Comparison of ENCODE assay signal across 8 cellular contexts in the genomic region with DNA sequence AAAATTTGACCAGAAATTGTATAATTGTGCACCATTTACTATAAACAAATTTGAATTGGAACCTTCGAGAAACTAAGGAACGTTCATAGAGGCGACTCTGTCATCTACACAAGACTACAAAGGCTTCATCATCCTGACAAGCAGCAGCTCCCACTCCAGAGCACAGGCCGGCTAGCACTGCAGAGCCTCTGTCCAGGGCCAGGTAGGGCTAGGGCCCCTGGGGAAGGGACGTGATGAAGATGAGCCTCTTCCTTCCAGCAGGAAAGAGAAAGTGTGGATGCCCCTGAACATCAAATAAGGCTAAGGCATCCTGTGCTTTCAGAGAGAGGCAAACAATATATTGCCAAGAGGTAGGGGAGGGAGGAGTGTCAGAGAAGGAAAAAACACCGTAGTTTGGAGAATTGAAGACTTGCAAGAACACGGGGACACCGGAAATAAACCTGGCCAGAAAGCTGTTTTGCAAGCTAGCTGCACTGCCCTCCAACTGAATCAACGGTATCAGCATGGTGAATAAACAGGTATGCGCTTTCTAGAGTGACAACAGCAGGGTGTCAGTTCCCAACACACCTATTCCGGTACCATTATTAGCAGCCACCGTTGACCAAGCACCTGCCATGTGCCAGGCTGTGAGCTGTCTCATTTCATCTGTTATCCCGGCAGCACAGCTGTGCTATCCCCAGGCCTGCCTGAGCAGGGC. TPM values are rescaled to one million over a fixed set of nuclear protein-coding genes. Genes with fewer than 3 reads are reported as not detected.
DNase-seq lines count a peak whose midpoint lies in the region; ATAC-seq, FAIRE-seq and TF ChIP-seq lines count a peak whose summit lies in the region.

No MANE protein-coding gene starts in this region.

- peaks cover 2% of the 10 kb centered on the region for H3K36me3 Mint-ChIP-seq in astrocyte (ENCODE audit: low read depth, unreplicated experiment)

- peak overlapping the region; percentile 100 for H3K4me2 ChIP-seq in astrocyte (ENCODE audit: low read length)

- H3K79me2 ChIP-seq in astrocyte (ENCODE audit: insufficient read depth, low read length): peaks cover 69% of the 10 kb centered on the region

- H3K27ac ChIP-seq in astrocyte (ENCODE audit: low read depth, low read length): peak overlapping the region; percentile 86
- H3K27ac ChIP-seq in mucosa of rectum (ENCODE audit: low read depth in 2 of 2, low read length in 2 of 2): peak overlapping the region; percentile 76 to 85

- peak overlapping the region; percentile 47 for H3K27ac Mint-ChIP-seq in astrocyte (ENCODE audit: unreplicated experiment)

- no peak overlapping the region for H3K4me3 Mint-ChIP-seq in astrocyte (ENCODE audit: unreplicated experiment)

- H3K27me3 Mint-ChIP-seq in astrocyte (ENCODE audit: low read depth, unreplicated experiment): peaks cover 3% of the 10 kb centered on the region

- H3K4me3 ChIP-seq in BE2C (ENCODE audit: low read depth, low read length) (peak overlapping the region; percentile 66; the same call in 1 of the 2 replicates), astrocyte (ENCODE audit: insufficient read depth, low read depth, low read length) (no peak overlapping the region), mucosa of rectum (ENCODE audit: low read length in 2 of 2) (no peak overlapping the region), MG63 (no peak overlapping the region; the same call in 1 of the 2 replicates)

- H3K9me3 Mint-ChIP-seq in astrocyte (ENCODE audit: unreplicated experiment): no peaks in the 10 kb centered on the region

- peaks cover 2% of the 10 kb centered on the region for H3K4me1 Mint-ChIP-seq in astrocyte (ENCODE audit: low read depth, unreplicated experiment)

- DNase-seq in BE2C (no peak), astrocyte (ENCODE audit: low read depth) (no peak), MG63 (no peak)

- no peak for ATAC-seq in HG03521 (IDR thresholded peaks at IDR 0.05; ENCODE audit: unreplicated experiment)
- ATAC-seq in HG02973 (IDR thresholded peaks at IDR 0.05; ENCODE audit: unreplicated experiment): no peak
- ATAC-seq in GM18907 (IDR thresholded peaks at IDR 0.05; ENCODE audit: unreplicated experiment): no peak

- H3K9ac ChIP-seq in astrocyte (ENCODE audit: low read length) (peak overlapping the region; percentile 82), mucosa of rectum (ENCODE audit: low read depth in 1 of 2, low read length in 2 of 2) (peak overlapping the region; percentile 52 to 74)

- H3K4me1 ChIP-seq in BE2C (peaks cover 16% of the 10 kb centered on the region), astrocyte (ENCODE audit: insufficient read depth, low read length) (peaks cover 20% of the 10 kb centered on the region), mucosa of rectum (ENCODE audit: control insufficient read depth in 2 of 2, insufficient read depth in 2 of 2, low read length in 2 of 2) (peaks cover 18 to 23% of the 10 kb centered on the region in 2 donors)

- TF ChIP-seq RAD21 in Ishikawa (IDR thresholded peaks at IDR 0.05; ENCODE audit: low read depth): 0 out of 2 replicates have a peak, but pooled peaks have one; percentile 6

- no peak for TF ChIP-seq CTCF in BE2C (IDR thresholded peaks at IDR 0.05; ENCODE audit: low read depth, low read length)
- TF ChIP-seq CTCF in astrocyte (IDR thresholded peaks at IDR 0.05; ENCODE audit: insufficient read depth, low read depth, low read length): no peak

- H2AFZ ChIP-seq in astrocyte (ENCODE audit: low read depth, low read length): no peak overlapping the region

- H3K36me3 ChIP-seq in BE2C: no peaks in the 10 kb centered on the region; the same call in 1 of the 2 replicates
- no peaks in the 10 kb centered on the region for H3K36me3 ChIP-seq in astrocyte (ENCODE audit: insufficient read depth, low read length)
- H3K36me3 ChIP-seq in mucosa of rectum (ENCODE audit: control insufficient read depth in 2 of 2, insufficient read depth in 2 of 2, low read length in 2 of 2): no peaks in the 10 kb centered on the region
- peaks cover 11% of the 10 kb centered on the region for H3K36me3 ChIP-seq in MG63

- no peak for FAIRE-seq in astrocyte (lab: Jason Lieb, UNC)

- H3K9me3 ChIP-seq in BE2C (no peaks in the 10 kb centered on the region), astrocyte (ENCODE audit: insufficient read depth, low read depth, low read length) (no peaks in the 10 kb centered on the region), mucosa of rectum (ENCODE audit: control insufficient read depth in 2 of 2, low read length in 2 of 2) (no peaks in the 10 kb centered on the region), MG63 (no peaks in the 10 kb centered on the region)

- peaks cover 12% of the 10 kb centered on the region for H4K20me1 ChIP-seq in astrocyte (ENCODE audit: insufficient read depth, low read length)

- TF ChIP-seq EP300 in Ishikawa (IDR thresholded peaks at IDR 0.05; ENCODE audit: borderline replicate concordance): no peak

- H3K27me3 ChIP-seq in BE2C (no peaks in the 10 kb centered on the region), astrocyte (ENCODE audit: insufficient read depth, low read length) (no peaks in the 10 kb centered on the region), mucosa of rectum (ENCODE audit: control insufficient read depth in 2 of 2, insufficient read depth in 2 of 2, low read length in 2 of 2) (no peaks in the 10 kb centered on the region), MG63 (no peaks in the 10 kb centered on the region)

TF ChIP-seq in Ishikawa, 13 proteins besides CTCF, POLR2A, EP300 and RAD21:
- TF ChIP-seq EGR1 (IDR thresholded peaks at IDR 0.05): no peak
- no peak for TF ChIP-seq FOXM1 (IDR thresholded peaks at IDR 0.05; ENCODE audit: borderline replicate concordance, low read depth)
- no peak for TF ChIP-seq TAF1 (IDR thresholded peaks at IDR 0.05; ENCODE audit: low read depth)

RNA-seq across cellular contexts. Expression of a gene that starts 12.4 kb away (rescaled TPM):
- 34.2 TPM for polyA plus RNA-seq in BE2C (2012; ENCODE audit: insufficient read depth, insufficient read length, low read depth)
- total RNA-seq in astrocyte: 26.2 and 28.5 TPM in 2 replicates
- total RNA-seq in MG63 (2014; rRNA removed; shearing (Covaris generic); ENCODE audit: low replicate concordance): 23.0 and 43.7 TPM in 2 replicates
